Comparison of ENCODE assay signal across 8 cellular contexts in the genomic region with DNA sequence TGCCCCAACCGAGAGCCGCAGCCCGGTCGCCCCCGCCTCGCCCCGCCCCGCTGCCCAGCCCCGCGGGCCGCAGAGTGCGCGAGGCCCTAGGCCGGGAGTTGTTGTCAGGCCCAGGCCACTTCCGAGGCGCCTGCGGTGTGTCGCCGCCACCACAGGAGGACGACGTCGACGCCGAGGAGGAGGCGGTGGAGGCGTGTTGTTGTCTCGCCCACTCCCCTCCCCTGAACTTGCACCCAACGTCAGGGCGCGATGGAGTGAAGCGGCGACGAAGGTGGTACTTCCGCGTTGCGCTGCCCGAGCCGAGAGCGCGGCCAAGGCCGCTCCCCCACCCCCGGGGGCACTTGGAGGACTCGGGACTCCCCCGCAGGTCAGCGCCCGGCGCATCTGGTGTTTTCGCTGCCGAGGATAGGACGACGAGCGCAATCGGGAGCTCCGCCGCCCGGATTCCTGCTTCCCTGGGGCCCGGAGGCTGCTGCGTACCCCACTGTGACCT. TPM values are rescaled to one million over a fixed set of nuclear protein-coding genes. Genes with fewer than 3 reads are reported as not detected.
A peak's percentile ranks its signal among the peaks of the same experiment; 100 is the strongest.
DNase-seq lines count a peak whose midpoint lies in the region; ATAC-seq, FAIRE-seq and TF ChIP-seq lines count a peak whose summit lies in the region.

Gene CDK13 (plus strand): TSS at position 277 of the 493 bp plus-strand sequence. CDS start 386 bp downstream, outside the sequence.

- POLR2A ChIA-PET in HepG2 (lab: Yijun Ruan, JAX), result interaction anchor here (0.6 to 1.6 kb wide), 3 partner anchors 54 to 182 kb away, joined by 3 to 5 read pairs (median 4); no protein-coding TSS in a partner anchor

- peak within 1 kb of the TSS; percentile 99 for H3K9ac ChIP-seq in HepG2 (ENCODE audit: insufficient read depth, low read depth, low read length)

- no peaks in the 10 kb centered on the region; a peak in 1 of 5 replicates for H3K27me3 ChIP-seq in HepG2 (ENCODE audit: control insufficient read depth in 1 of 2, insufficient read depth in 2 of 2, low read length in 2 of 2)

- peaks cover 18% of the 10 kb centered on the region for H3K4me1 ChIP-seq in HepG2 (ENCODE audit: insufficient read depth, low read length)

- H3K4me1 Mint-ChIP-seq in activated CD4-positive, alpha-beta T cell treated with anti-CD3 and anti-CD28 coated beads, Interleukin-2, amount 10 ng/mL, durations not matched to agents 24 days and 14 days, result peaks cover 41% of the 10 kb centered on the region

- H3K9me3 Mint-ChIP-seq in activated CD4-positive, alpha-beta T cell treated with anti-CD3 and anti-CD28 coated beads, Interleukin-2, amount 10 ng/mL, durations not matched to agents 24 days and 14 days, result no peaks in the 10 kb centered on the region

- H3K4me2 ChIP-seq in HepG2 (ENCODE audit: low read depth, low read length), result peak within 1 kb of the TSS; percentile 96

- no CpG with 5 or more reads among the region's 58 CpGs for WGBS in HepG2 (ENCODE audit: low lambda C conversion rate)

- CTCF ChIA-PET in HepG2 (lab: Yijun Ruan, JAX; ENCODE audit: low intra/inter-chr PET ratio, low total read pairs), result interaction anchor here (2.2 kb wide), 1 partner anchor 102 kb away, joined by 10 read pairs; no protein-coding TSS in a partner anchor

- H3K36me3 ChIP-seq in HepG2 (replicated peaks in 1 of 2; ENCODE audit: control insufficient read depth in 1 of 2, insufficient read depth in 2 of 2, low read length in 2 of 2), result no peaks in the 10 kb centered on the region

- FAIRE-seq in HepG2 (lab: Jason Lieb, UNC), result no peak

- intact Hi-C loops in activated CD4-positive, alpha-beta T cell treated with anti-CD3 and anti-CD28 coated beads, Interleukin-2, amount 10 ng/mL, durations not matched to agents 24 days and 14 days (cut with micrococcal nuclease), result loop anchor here (1.0 to 5.0 kb wide), 8 partner anchors 53 to 1932 kb away; partner anchors contain the start of genes MPLKIP, RALA and YAE1
- intact Hi-C loops in HepG2 (cut with micrococcal nuclease; ENCODE audit: unreplicated experiment), result loop anchor here (2.0 to 5.0 kb wide), 4 partner anchors 52 to 185 kb away; partner anchors contain the start of genes MPLKIP and SUGCT

- no peak for TF ChIP-seq EP300 in HepG2 (IDR thresholded peaks at IDR 0.05; ENCODE audit: low read depth in 2 of 2, low read length in 2 of 2)
- no peak for TF ChIP-seq EP300 in HepG2 (CRISPR knock-in tag; IDR thresholded peaks at IDR 0.05; ENCODE audit: borderline replicate concordance)

- TF ChIP-seq POLR2A in HepG2 (IDR thresholded peaks at IDR 0.05; ENCODE audit: insufficient read depth in 1 of 2, low read depth in 2 of 2, low read length in 2 of 2), result peak in 1 of 2 experiments; percentile 90; a peak in 2 of 4 replicates

- TSS peak; percentile 38 for BruUV-seq in HepG2 (replicated peaks; lab: Mats Ljungman, UMichigan)

- H3K9me3 ChIP-seq in HepG2 (ENCODE audit: low read length), result no peaks in the 10 kb centered on the region

- H3K79me2 ChIP-seq in HepG2 (ENCODE audit: insufficient read depth, low read length), result peaks cover 39% of the 10 kb centered on the region

- peak within 1 kb of the TSS; percentile 95 for H2AFZ ChIP-seq in HepG2 (ENCODE audit: low read length)

- 0 out of 2 replicates have a peak, but pooled peaks have one; percentile 16 for TF ChIP-seq RAD21 in HepG2 (CRISPR knock-in tag; IDR thresholded peaks at IDR 0.05)

- DNase-seq in AG08396 (ENCODE audit: low spot score) (peak; percentile 74), NCI-H446 treated with DMSO at 0.1 percent for 48 hours (lab: John Stamatoyannopoulos, UW) (peak; percentile 57), coronary artery (ENCODE audit: low spot score) (peak; percentile 88), HepG2 (ENCODE audit: low spot score) (peak; percentile 74)
- DNase-seq in activated CD4-positive, alpha-beta T cell treated with anti-CD3 and anti-CD28 coated beads, Interleukin-2, amount 10 ng/mL, durations not matched to agents 24 days and 14 days, result peak; percentile 98
- DNase-seq in stimulated activated CD4-positive, alpha-beta T cell treated with anti-CD3 and anti-CD28 coated beads, Interleukin-4, amount 100 ng/mL, for 1 hour, result peak; percentile 78

- H3K27ac ChIP-seq in coronary artery (peak within 1 kb of the TSS; percentile 98 to 99), HepG2 (ENCODE audit: extremely low read length, insufficient read depth, low read length) (peak within 1 kb of the TSS; percentile 100)

- H3K4me3 ChIP-seq in coronary artery (peak within 1 kb of the TSS; percentile 85), HepG2 (replicated peaks in 1 of 3; ENCODE audit: insufficient read depth in 1 of 3, low read depth in 2 of 3, low read length in 3 of 3) (peak within 1 kb of the TSS; percentile 89 to 100 (median 98))

- TF ChIP-seq CTCF in coronary artery (IDR thresholded peaks at IDR 0.05) (no peak), HepG2 (CRISPR knock-in tag; IDR thresholded peaks at IDR 0.05) (peak; percentile 41)

- H3K27ac Mint-ChIP-seq in activated CD4-positive, alpha-beta T cell treated with anti-CD3 and anti-CD28 coated beads, Interleukin-2, amount 10 ng/mL, durations not matched to agents 24 days and 14 days, result peak within 1 kb of the TSS; percentile 99

- H4K20me1 ChIP-seq in HepG2 (ENCODE audit: insufficient read depth, low read length), result peaks cover 37% of the 10 kb centered on the region

- H3K36me3 Mint-ChIP-seq in activated CD4-positive, alpha-beta T cell treated with anti-CD3 and anti-CD28 coated beads, Interleukin-2, amount 10 ng/mL, durations not matched to agents 24 days and 14 days (ENCODE audit: low read depth), result peaks cover 24% of the 10 kb centered on the region

- peak within 1 kb of the TSS; percentile 96 for H3K4me3 Mint-ChIP-seq in activated CD4-positive, alpha-beta T cell treated with anti-CD3 and anti-CD28 coated beads, Interleukin-2, amount 10 ng/mL, durations not matched to agents 24 days and 14 days

- H3K27me3 Mint-ChIP-seq in activated CD4-positive, alpha-beta T cell treated with anti-CD3 and anti-CD28 coated beads, Interleukin-2, amount 10 ng/mL, durations not matched to agents 24 days and 14 days, result no peaks in the 10 kb centered on the region

- ATAC-seq in GM18870 (IDR thresholded peaks at IDR 0.05; ENCODE audit: unreplicated experiment) (peak; percentile 31), HG03108 (IDR thresholded peaks at IDR 0.05; ENCODE audit: unreplicated experiment) (peak; percentile 35), HepG2 (peak; percentile 74)

- in situ Hi-C loops in HepG2 (cut with HindIII; ENCODE audit: extremely low pct_ligation_motif_present, low pct_unique_long_range_greater_than_20kb), result loop anchor here (5.0 kb wide), 1 partner anchor 102 kb away; no protein-coding TSS in a partner anchor

TF ChIP-seq in HepG2, 621 proteins besides CTCF, POLR2A, EP300 and RAD21 (continues in another document):
- TF ChIP-seq RFXANK (CRISPR knock-in tag; IDR thresholded peaks at IDR 0.05) (no peak), HOXA9 (CRISPR knock-in tag; IDR thresholded peaks at IDR 0.05; ENCODE audit: borderline replicate concordance) (no peak), NR2F2 (IDR thresholded peaks at IDR 0.05; ENCODE audit: borderline replicate concordance, low read depth) (no peak), ZMYM3 (CRISPR knock-in tag; IDR thresholded peaks at IDR 0.05) (no peak), ZNF354B (CRISPR knock-in tag; IDR thresholded peaks at IDR 0.05) (no peak), ATRX (CRISPR knock-in tag; IDR thresholded peaks at IDR 0.05; ENCODE audit: borderline replicate concordance) (no peak), CBX2 (IDR thresholded peaks at IDR 0.05; ENCODE audit: low read depth, low read length) (no peak), CBX2 (CRISPR knock-in tag; IDR thresholded peaks at IDR 0.05; ENCODE audit: low read depth) (no peak), HBP1 (CRISPR knock-in tag; IDR thresholded peaks at IDR 0.05; ENCODE audit: low read depth) (no peak), ZNF326 (CRISPR knock-in tag; IDR thresholded peaks at IDR 0.05; ENCODE audit: borderline replicate concordance) (no peak)

RNA-seq across cellular contexts. Expression of gene CDK13, which starts in this region (rescaled TPM):
- 42.6 and 45.5 TPM in 2 replicates for total RNA-seq in activated CD4-positive, alpha-beta T cell treated with anti-CD3 and anti-CD28 coated beads, Interleukin-2, amount 10 ng/mL, durations not matched to agents 24 days and 14 days
- 35.0 and 40.9 TPM in 2 replicates for total RNA-seq in HepG2 (2016; rRNA removed; fragmentation: Illumina TruSeq; extraction: Trizol)
- total RNA-seq in HepG2 (2016; cell fraction: cytosol; rRNA removed; fragmentation: Illumina TruSeq; extraction: Trizol; ENCODE audit: low read depth), result 185 and 197 TPM in 2 replicates
- total RNA-seq in HepG2 (2016; cell fraction: insoluble cytoplasmic fraction; rRNA removed; fragmentation: Illumina TruSeq; extraction: Trizol), result 31.5 and 38.9 TPM in 2 replicates
- 96.5 and 112 TPM in 2 replicates for total RNA-seq in HepG2 (2016; cell fraction: membrane; rRNA removed; fragmentation: Illumina TruSeq; extraction: Trizol)
- total RNA-seq in HepG2 (2016; cell fraction: nucleus; rRNA removed; fragmentation: Illumina TruSeq; extraction: Trizol), result 61.2 and 62.8 TPM in 2 replicates
- 20.7 and 21.0 TPM in 2 replicates for polyA plus RNA-seq in HepG2 (2011; rRNA removed)
- polyA plus RNA-seq in HepG2 (2011; cell fraction: cytosol; rRNA removed), result 10.2 and 14.3 TPM in 2 replicates
- polyA plus RNA-seq in HepG2 (2011; cell fraction: nucleus; rRNA removed), result 27.6 and 31.2 TPM in 2 replicates
- 19.2 and 19.7 TPM in 2 replicates for polyA plus RNA-seq in HepG2 (2012)
- 0.78 and 1.0 TPM in 2 replicates for polyA plus RNA-seq in HepG2 (2016; cell fraction: cytosol; fragmentation: Illumina TruSeq; extraction: Trizol; ENCODE audit: low read depth)
- 27.4 and 28.3 TPM in 2 replicates for polyA plus RNA-seq in HepG2 (2016; cell fraction: insoluble cytoplasmic fraction; fragmentation: Illumina TruSeq; extraction: Trizol; ENCODE audit: low read depth)
- polyA plus RNA-seq in HepG2 (2016; cell fraction: membrane; fragmentation: Illumina TruSeq; extraction: Trizol; ENCODE audit: low read depth), result 2.9 and 3.7 TPM in 2 replicates
- 48.0 and 54.1 TPM in 2 replicates for polyA plus RNA-seq in HepG2 (2016; cell fraction: nucleus; fragmentation: Illumina TruSeq; extraction: Trizol; ENCODE audit: insufficient read depth, low read depth)
- polyA minus RNA-seq in HepG2 (2011; rRNA and poly(A)+ RNA removed; ENCODE audit: low replicate concordance), result 30.6 and 45.8 TPM in 2 replicates
- 21.5 and 22.7 TPM in 2 replicates for polyA minus RNA-seq in HepG2 (2011; cell fraction: cytosol; rRNA and poly(A)+ RNA removed)
- polyA minus RNA-seq in HepG2 (2011; cell fraction: nucleus; rRNA and poly(A)+ RNA removed), result 124 and 129 TPM in 2 replicates

Comparison
In these comparisons a context has a peak if more than half of its experiments do, and no peak if none do; other contexts are left out.
1. Peak in every context shown above with its lines: DNase-seq, ATAC-seq, H3K4me3 ChIP-seq and H3K27ac ChIP-seq.